In genomic region chr12:49346659-49347306, GRCh38 we compare ENCODE assay signal across 8 cellular contexts. TPM values are rescaled to one million over a fixed set of nuclear protein-coding genes. Genes with fewer than 3 reads are reported as not detected.
DNase-seq lines count a peak whose midpoint lies in the region; ATAC-seq and TF ChIP-seq lines count a peak whose summit lies in the region.

DNAJC22 (plus strand) TSS chr12:49346888; CDS start chr12:49348873, 1,985 bp downstream.

- peak within 1 kb of the TSS in 2 of 3 donors; percentile 62 to 95 for H3K27ac Mint-ChIP-seq in CD4-positive, CD25-positive, alpha-beta regulatory T cell
- H3K27ac Mint-ChIP-seq in WTC11, result no peak within 1 kb of the TSS

- TF ChIP-seq CTCF in HEK293 (tag by site-specific recombination; IDR thresholded peaks at IDR 0.05) (peak; percentile 22; the same call in 1 of the 2 replicates), WTC11 (IDR thresholded peaks at IDR 0.05) (no peak), foreskin fibroblast (IDR thresholded peaks at IDR 0.05; ENCODE audit: low read depth, low read length) (no peak)

- H3K27ac ChIP-seq in CD4-positive, CD25-positive, alpha-beta regulatory T cell (ENCODE audit: insufficient read depth, low read length, poor library complexity, severe bottlenecking), result no peak within 1 kb of the TSS
- H3K27ac ChIP-seq in HEK293 (ENCODE audit: extremely low read depth, low read depth, low read length) (peak within 1 kb of the TSS; percentile 80; the same call in 1 of the 2 replicates), rectal smooth muscle tissue (ENCODE audit: low read depth, low read length) (no peak within 1 kb of the TSS)

- no peak within 1 kb of the TSS for H3K9ac ChIP-seq in rectal smooth muscle tissue (ENCODE audit: low read length)

- no peaks in the 10 kb centered on the region for H3K9me3 ChIP-seq in CD4-positive, CD25-positive, alpha-beta regulatory T cell (ENCODE audit: control insufficient read depth in 2 of 2, low read length in 2 of 2)
- H3K9me3 ChIP-seq in HEK293 (ENCODE audit: control insufficient read depth, insufficient read depth, low read depth, low read length), result no peaks in the 10 kb centered on the region

- H3K36me3 Mint-ChIP-seq in CD4-positive, CD25-positive, alpha-beta regulatory T cell, result no peaks in the 10 kb centered on the region
- H3K36me3 Mint-ChIP-seq in WTC11, result no peaks in the 10 kb centered on the region

- H3K36me3 ChIP-seq in CD4-positive, CD25-positive, alpha-beta regulatory T cell (ENCODE audit: control insufficient read depth, insufficient read depth, low read length), result no peaks in the 10 kb centered on the region
- H3K36me3 ChIP-seq in HEK293 (ENCODE audit: control insufficient read depth in 2 of 2, insufficient read depth in 1 of 2, low read length in 2 of 2) (peaks cover 0 to 10% of the 10 kb centered on the region in 2 experiments; a peak in 1 of 3 replicates), rectal smooth muscle tissue (ENCODE audit: control insufficient read depth, insufficient read depth, low read length) (no peaks in the 10 kb centered on the region)

- H3K27me3 ChIP-seq in CD4-positive, CD25-positive, alpha-beta regulatory T cell (ENCODE audit: control insufficient read depth, insufficient read depth, low read length), result peaks cover 45% of the 10 kb centered on the region
- peaks cover 50% of the 10 kb centered on the region for H3K27me3 ChIP-seq in rectal smooth muscle tissue (ENCODE audit: control insufficient read depth, insufficient read depth, low read length)

- ATAC-seq in CD4-positive, CD25-positive, alpha-beta regulatory T cell (ENCODE audit: low read depth in 2 of 2), result peak in 1 of 2 donors; percentile 29
- ATAC-seq in WTC11 (no peak), HG02884 (IDR thresholded peaks at IDR 0.05; ENCODE audit: unreplicated experiment) (no peak), GM21367 (IDR thresholded peaks at IDR 0.05; ENCODE audit: unreplicated experiment) (no peak), GM19455 (IDR thresholded peaks at IDR 0.05; ENCODE audit: unreplicated experiment) (no peak)

- H3K4me1 ChIP-seq in CD4-positive, CD25-positive, alpha-beta regulatory T cell (ENCODE audit: control insufficient read depth, insufficient read depth, low read length, poor library complexity, severe bottlenecking), result peaks cover 58% of the 10 kb centered on the region
- peaks cover 21% of the 10 kb centered on the region for H3K4me1 ChIP-seq in HEK293 (ENCODE audit: control insufficient read depth, insufficient read depth, low read length)
- peaks cover 28% of the 10 kb centered on the region for H3K4me1 ChIP-seq in rectal smooth muscle tissue (ENCODE audit: control insufficient read depth, insufficient read depth, low read length)

- H3K4me1 Mint-ChIP-seq in CD4-positive, CD25-positive, alpha-beta regulatory T cell, result peaks cover 8 to 51% (median 14%) of the 10 kb centered on the region in 4 donors
- peaks cover 24% of the 10 kb centered on the region for H3K4me1 Mint-ChIP-seq in WTC11

- CTCF ChIA-PET in HEK293 (lab: Yijun Ruan, JAX) (interaction anchor here (0.6 to 6.0 kb wide), 31 partner anchors 10 to 1541 kb away, joined by 3 to 96 read pairs (median 5); partner anchors contain the start of genes C1QL4, PRPH, SPATS2 and TROAP), WTC11 (lab: Charles Lee) (interaction anchor here (0.7 to 6.5 kb wide), 35 partner anchors 10 to 764 kb away, joined by 3 to 212 read pairs (median 10); partner anchors contain the start of genes C1QL4, PRPH, SPATS2 and TROAP)

- peak in 1 of 3 donors; percentile 48 for DNase-seq in CD4-positive, CD25-positive, alpha-beta regulatory T cell
- no peak for DNase-seq in WTC11 (ENCODE audit: low spot score)
- no peak for DNase-seq in foreskin fibroblast

- POLR2A ChIA-PET in HEK293 (lab: Yijun Ruan, JAX), result interaction anchor here (0.7 to 2.9 kb wide), 16 partner anchors 10 to 481 kb away, joined by 3 to 24 read pairs (median 4); partner anchors contain the start of genes C1QL4, SPATS2, TMBIM6 and TROAP
- POLR2A ChIA-PET in WTC11 (lab: Charles Lee), result interaction anchor here (0.6 to 1.9 kb wide), 6 partner anchors 15 to 309 kb away, joined by 4 to 7 read pairs (median 4); partner anchors contain the start of genes SPATS2 and TROAP

- H3K4me3 Mint-ChIP-seq in CD4-positive, CD25-positive, alpha-beta regulatory T cell, result peak within 1 kb of the TSS; percentile 73 to 92 (median 84)
- peak within 1 kb of the TSS; percentile 75 for H3K4me3 Mint-ChIP-seq in WTC11

- H3K27me3 Mint-ChIP-seq in CD4-positive, CD25-positive, alpha-beta regulatory T cell, result peaks cover 81% of the 10 kb centered on the region
- peaks cover 93% of the 10 kb centered on the region for H3K27me3 Mint-ChIP-seq in WTC11 (ENCODE audit: low read depth)

- H3K9me3 Mint-ChIP-seq in CD4-positive, CD25-positive, alpha-beta regulatory T cell, result peaks cover 0 to 2% (median 0%) of the 10 kb centered on the region in 7 donors
- H3K9me3 Mint-ChIP-seq in WTC11, result no peaks in the 10 kb centered on the region

- peak within 1 kb of the TSS; percentile 58 for H3K4me3 ChIP-seq in CD4-positive, CD25-positive, alpha-beta regulatory T cell (ENCODE audit: low read depth, low read length)
- peak within 1 kb of the TSS; percentile 32 for H3K4me3 ChIP-seq in HEK293 (ENCODE audit: low read depth, low read length)
- H3K4me3 ChIP-seq in foreskin fibroblast (ENCODE audit: low read depth in 1 of 2, low read length in 2 of 2), result peak within 1 kb of the TSS; percentile 28 to 51
- peak within 1 kb of the TSS; percentile 61 for H3K4me3 ChIP-seq in rectal smooth muscle tissue (ENCODE audit: low read length)

TF ChIP-seq in HEK293, 187 proteins besides CTCF, POLR2A, EP300 and RAD21 (continues in another document):
- TF ChIP-seq ZNF121 (tag by site-specific recombination; IDR thresholded peaks at IDR 0.05), result peak; percentile 96
- TF ChIP-seq, protein P1, sequence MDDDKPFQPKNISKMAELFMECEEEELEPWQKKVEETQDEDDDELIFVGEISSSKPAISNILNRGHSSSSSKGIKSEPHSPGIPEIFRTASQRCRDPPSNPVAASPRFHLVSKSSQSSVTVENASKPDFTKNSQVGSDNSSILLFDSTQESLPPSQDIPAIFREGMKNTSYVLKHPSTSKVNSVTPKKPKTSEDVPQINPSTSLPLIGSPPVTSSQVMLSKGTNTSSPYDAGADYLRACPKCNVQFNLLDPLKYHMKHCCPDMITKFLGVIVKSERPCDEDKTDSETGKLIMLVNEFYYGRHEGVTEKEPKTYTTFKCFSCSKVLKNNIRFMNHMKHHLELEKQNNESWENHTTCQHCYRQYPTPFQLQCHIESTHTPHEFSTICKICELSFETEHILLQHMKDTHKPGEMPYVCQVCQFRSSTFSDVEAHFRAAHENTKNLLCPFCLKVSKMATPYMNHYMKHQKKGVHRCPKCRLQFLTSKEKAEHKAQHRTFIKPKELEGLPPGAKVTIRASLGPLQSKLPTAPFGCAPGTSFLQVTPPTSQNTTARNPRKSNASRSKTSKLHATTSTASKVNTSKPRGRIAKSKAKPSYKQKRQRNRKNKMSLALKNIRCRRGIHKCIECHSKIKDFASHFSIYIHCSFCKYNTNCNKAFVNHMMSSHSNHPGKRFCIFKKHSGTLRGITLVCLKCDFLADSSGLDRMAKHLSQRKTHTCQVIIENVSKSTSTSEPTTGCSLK (tag by site-specific recombination; IDR thresholded peaks at IDR 0.05), result no peak
- TF ChIP-seq ZNF548 (tag by site-specific recombination; IDR thresholded peaks at IDR 0.05), result no peak
- TF ChIP-seq ZNF837 (tag by site-specific recombination; IDR thresholded peaks at IDR 0.05), result no peak

TF ChIP-seq in WTC11, 78 proteins besides CTCF, POLR2A, EP300 and RAD21:
- TF ChIP-seq, protein P2, sequence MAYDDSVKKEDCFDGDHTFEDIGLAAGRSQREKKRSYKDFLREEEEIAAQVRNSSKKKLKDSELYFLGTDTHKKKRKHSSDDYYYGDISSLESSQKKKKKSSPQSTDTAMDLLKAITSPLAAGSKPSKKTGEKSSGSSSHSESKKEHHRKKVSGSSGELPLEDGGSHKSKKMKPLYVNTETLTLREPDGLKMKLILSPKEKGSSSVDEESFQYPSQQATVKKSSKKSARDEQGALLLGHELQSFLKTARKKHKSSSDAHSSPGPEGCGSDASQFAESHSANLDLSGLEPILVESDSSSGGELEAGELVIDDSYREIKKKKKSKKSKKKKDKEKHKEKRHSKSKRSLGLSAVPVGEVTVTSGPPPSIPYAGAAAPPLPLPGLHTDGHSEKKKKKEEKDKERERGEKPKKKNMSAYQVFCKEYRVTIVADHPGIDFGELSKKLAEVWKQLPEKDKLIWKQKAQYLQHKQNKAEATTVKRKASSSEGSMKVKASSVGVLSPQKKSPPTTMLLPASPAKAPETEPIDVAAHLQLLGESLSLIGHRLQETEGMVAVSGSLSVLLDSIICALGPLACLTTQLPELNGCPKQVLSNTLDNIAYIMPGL (CRISPR knock-in tag; IDR thresholded peaks at IDR 0.05), result no peak; the same call in 1 of the 2 replicates
- no peak for TF ChIP-seq RORB (CRISPR knock-in tag; IDR thresholded peaks at IDR 0.05)
- TF ChIP-seq STAT6 (CRISPR knock-in tag; conservative IDR thresholded peaks at IDR 0.05; ENCODE audit: low read depth), result no peak
TF ChIP-seq in WTC11: peak in this region for 0.

RNA-seq across cellular contexts. Expression of gene DNAJC22, which starts in this region (rescaled TPM):
- not detected for total RNA-seq in CD4-positive, CD25-positive, alpha-beta regulatory T cell
- not detected for polyA plus RNA-seq in CD4-positive, CD25-positive, alpha-beta regulatory T cell
- total RNA-seq in WTC11 (2021), result 0.14 to 0.24 TPM (median 0.23 TPM) in 3 replicates
